ENCODE assay signal across 8 cellular contexts in genomic region chr15:43187544-43188155, GRCh38. TPM values are rescaled to one million over a fixed set of nuclear protein-coding genes. Genes with fewer than 3 reads are reported as not detected.
DNase-seq lines count a peak whose midpoint lies in the region; ATAC-seq, FAIRE-seq and TF ChIP-seq lines count a peak whose summit lies in the region.

No MANE protein-coding gene starts in this region.

- TF ChIP-seq CTCF in fibroblast of villous mesenchyme (IDR thresholded peaks at IDR 0.05; ENCODE audit: insufficient read depth, low read depth, low read length): peak; percentile 73

- H3K9me3 ChIP-seq in small intestine (ENCODE audit: control insufficient read depth, low read depth): no peaks in the 10 kb centered on the region

- peaks cover 28% of the 10 kb centered on the region for H3K4me1 Mint-ChIP-seq in T-helper 2 cell treated with Interferon-gamma antibody and Interleukin-4, amounts not matched to agents 5 μg/mL and 100 μg/mL, for 36 hours (ENCODE audit: low read depth)

- H3K27me3 ChIP-seq in small intestine (ENCODE audit: control insufficient read depth in 2 of 2, insufficient read depth in 2 of 2, low read length in 2 of 2): no peaks in the 10 kb centered on the region

- peaks cover 30% of the 10 kb centered on the region for H3K36me3 Mint-ChIP-seq in T-helper 2 cell treated with Interferon-gamma antibody and Interleukin-4, amounts not matched to agents 5 μg/mL and 100 μg/mL, for 36 hours (ENCODE audit: low read depth)

- TF ChIP-seq RAD21 in Ishikawa (IDR thresholded peaks at IDR 0.05; ENCODE audit: low read depth): peak; percentile 67

- no peaks in the 10 kb centered on the region for H3K9me3 Mint-ChIP-seq in T-helper 2 cell treated with Interferon-gamma antibody and Interleukin-4, amounts not matched to agents 5 μg/mL and 100 μg/mL, for 36 hours

- peak overlapping the region; percentile 97 for H3K4me3 Mint-ChIP-seq in T-helper 2 cell treated with Interferon-gamma antibody and Interleukin-4, amounts not matched to agents 5 μg/mL and 100 μg/mL, for 36 hours

- H3K4me3 ChIP-seq in fibroblast of villous mesenchyme (ENCODE audit: low read depth, low read length) (no peak overlapping the region), small intestine (ENCODE audit: low read depth in 1 of 2, low read length in 2 of 2) (no peak overlapping the region)

- peak; percentile 42 for DNase-seq in NCI-H1436 (lab: John Stamatoyannopoulos, UW)
- no peak for DNase-seq in NCI-H1436 treated with DMSO at 0.1 percent for 48 hours (lab: John Stamatoyannopoulos, UW)
- no peak for DNase-seq in T-helper 2 cell treated with Interferon-gamma antibody and Interleukin-4, amounts not matched to agents 5 μg/mL and 100 μg/mL, for 36 hours (ENCODE audit: low spot score)
- peak; percentile 60 for DNase-seq in fibroblast of villous mesenchyme (ENCODE audit: low read depth)
- peak; percentile 49 for DNase-seq in small intestine
- DNase-seq in stimulated activated CD4-positive, alpha-beta T cell treated with anti-CD3 and anti-CD28 coated beads, Interleukin-12 subunit alpha, Interleukin-12 subunit beta, amount 100 ng/mL, for 4 hours: no peak

- 43 to 63% (median 62%) methylated on average over 2 of the region's 2 CpGs for WGBS in small intestine, 3 donors

- H3K4me1 ChIP-seq in small intestine (ENCODE audit: control insufficient read depth in 2 of 2, insufficient read depth in 1 of 2, low read depth in 1 of 2, low read length in 1 of 2): peaks cover 0 to 2% of the 10 kb centered on the region in 2 donors

- no peak for TF ChIP-seq EP300 in Ishikawa (IDR thresholded peaks at IDR 0.05; ENCODE audit: borderline replicate concordance)

- no peak overlapping the region for H3K27ac ChIP-seq in small intestine (ENCODE audit: low read depth in 1 of 2, low read length in 1 of 2)

- peaks cover 14 to 17% of the 10 kb centered on the region in 2 donors for H3K36me3 ChIP-seq in small intestine (ENCODE audit: control insufficient read depth in 2 of 2, insufficient read depth in 2 of 2, low read length in 2 of 2)

- no peak for FAIRE-seq in small intestine (lab: Jason Lieb, UNC)

- no peak for ATAC-seq in HG03469 (IDR thresholded peaks at IDR 0.05; ENCODE audit: unreplicated experiment)

- no peaks in the 10 kb centered on the region for H3K27me3 Mint-ChIP-seq in T-helper 2 cell treated with Interferon-gamma antibody and Interleukin-4, amounts not matched to agents 5 μg/mL and 100 μg/mL, for 36 hours (ENCODE audit: low read depth)

- peak overlapping the region; percentile 37 for H3K27ac Mint-ChIP-seq in T-helper 2 cell treated with Interferon-gamma antibody and Interleukin-4, amounts not matched to agents 5 μg/mL and 100 μg/mL, for 36 hours

TF ChIP-seq in Ishikawa, 13 proteins besides CTCF, POLR2A, EP300 and RAD21:
- TF ChIP-seq CEBPB (IDR thresholded peaks at IDR 0.05): no peak
- no peak for TF ChIP-seq EGR1 (IDR thresholded peaks at IDR 0.05)
- no peak for TF ChIP-seq REST (IDR thresholded peaks at IDR 0.05; ENCODE audit: low read depth)
- TF ChIP-seq USF1 (IDR thresholded peaks at IDR 0.05): no peak
- no peak for TF ChIP-seq NFIC (IDR thresholded peaks at IDR 0.05)
- no peak for TF ChIP-seq TEAD4 (IDR thresholded peaks at IDR 0.05)
- TF ChIP-seq TCF12 (IDR thresholded peaks at IDR 0.05; ENCODE audit: low read depth): no peak
- no peak for TF ChIP-seq TAF1 (IDR thresholded peaks at IDR 0.05; ENCODE audit: low read depth)
- TF ChIP-seq YY1 (IDR thresholded peaks at IDR 0.05; ENCODE audit: low read depth): no peak
- no peak for TF ChIP-seq FOXM1 (IDR thresholded peaks at IDR 0.05; ENCODE audit: borderline replicate concordance, low read depth)
- TF ChIP-seq ZBTB7A (IDR thresholded peaks at IDR 0.05; ENCODE audit: low read depth): no peak
- no peak for TF ChIP-seq MAX (IDR thresholded peaks at IDR 0.05)
- TF ChIP-seq CREB1 (IDR thresholded peaks at IDR 0.05; ENCODE audit: low read depth): no peak

RNA-seq across cellular contexts. Expression of gene CCNDBP1, which starts 2.4 kb away (rescaled TPM):
- 57.7 and 67.8 TPM in 2 replicates for total RNA-seq in fibroblast of villous mesenchyme
- 10 to 100 TPM; 43.3 to 98.0 (median 81.9) TPM for polyA plus RNA-seq in small intestine

RNA-seq across cellular contexts. Expression of gene EPB42, which starts 33.2 kb away (rescaled TPM):
- total RNA-seq in fibroblast of villous mesenchyme: not detected in 2 replicates
- polyA plus RNA-seq in small intestine: not detected

RNA-seq across cellular contexts. Expression of gene TMEM62, which starts 54.3 kb away (rescaled TPM):
- total RNA-seq in fibroblast of villous mesenchyme: 16.8 and 18.4 TPM in 2 replicates
- 10 to 100 TPM; 21.3 to 34.0 (median 26.5) TPM for polyA plus RNA-seq in small intestine

Comparison
In these comparisons a context has a peak if more than half of its experiments do, and no peak if none do; other contexts are left out.
1. DNase-seq: peak in NCI-H1436 (single experiment), fibroblast of villous mesenchyme (single experiment) and small intestine (single experiment); none in NCI-H1436 treated with DMSO at 0.1 percent for 48 hours (single experiment), T-helper 2 cell treated with Interferon-gamma antibody and Interleukin-4, amounts not matched to agents 5 μg/mL and 100 μg/mL, for 36 hours (single experiment) and stimulated activated CD4-positive, alpha-beta T cell treated with anti-CD3 and anti-CD28 coated beads, Interleukin-12 subunit alpha, Interleukin-12 subunit beta, amount 100 ng/mL, for 4 hours (single experiment).